8 cellular contexts compared by ENCODE assay signal in genomic region chr22:38272373-38273134, GRCh38. TPM values are rescaled to one million over a fixed set of nuclear protein-coding genes. Genes with fewer than 3 reads are reported as not detected.
A peak's percentile ranks its signal among the peaks of the same experiment; 100 is the strongest.
DNase-seq lines count a peak whose midpoint lies in the region; FAIRE-seq and TF ChIP-seq lines count a peak whose summit lies in the region.

TSS of gene TMEM184B (minus strand) at chr22:38273010. CDS start at chr22:38247961, 25,049 bp downstream.

- peak within 1 kb of the TSS; percentile 87 for H3K4me2 ChIP-seq in neuronal stem cell (ENCODE audit: insufficient read depth, low read length, poor library complexity, severe bottlenecking)

- H2BK12ac ChIP-seq in neuronal stem cell (ENCODE audit: low read length): no peak within 1 kb of the TSS

- H2BK120ac ChIP-seq in neuronal stem cell (ENCODE audit: low read depth, low read length): peak within 1 kb of the TSS; percentile 87

- H3K23ac ChIP-seq in neuronal stem cell (ENCODE audit: low read depth, low read length, poor library complexity): peak within 1 kb of the TSS; percentile 80

- peak within 1 kb of the TSS; percentile 97 for H3K18ac ChIP-seq in neuronal stem cell (ENCODE audit: low read length)

- no peak for FAIRE-seq in frontal cortex (lab: Jason Lieb, UNC)

- H2BK15ac ChIP-seq in neuronal stem cell (ENCODE audit: low read length): peak within 1 kb of the TSS; percentile 12

- peaks cover 26% of the 10 kb centered on the region for H3K36me3 ChIP-seq in SJSA1
- H3K36me3 ChIP-seq in neuronal stem cell (replicated peaks in 1 of 2; ENCODE audit: control insufficient read depth in 2 of 2, insufficient read depth in 2 of 2, low read length in 2 of 2): peaks cover 3 to 5% of the 10 kb centered on the region in 2 donors

- no CpG with 5 or more reads among the region's 97 CpGs for WGBS in neuronal stem cell (ENCODE audit: extremely low coverage in 2 of 2, insufficient read length in 2 of 2, insufficient replicate concordance in 1 of 2), 2 donors

- H3K27ac ChIP-seq in SJSA1: peak within 1 kb of the TSS; percentile 82
- H3K27ac ChIP-seq in neuronal stem cell (replicated peaks; ENCODE audit: low read length): peak within 1 kb of the TSS; percentile 33

- peak within 1 kb of the TSS; percentile 93 for H2AK5ac ChIP-seq in neuronal stem cell (ENCODE audit: low read depth, low read length)

- peak within 1 kb of the TSS; percentile 87 for H2AFZ ChIP-seq in neuronal stem cell (ENCODE audit: low read length)

- H3K79me1 ChIP-seq in neuronal stem cell (ENCODE audit: low read depth, low read length): peaks cover 25% of the 10 kb centered on the region

- no peaks in the 10 kb centered on the region for H3K9me3 ChIP-seq in SJSA1 (replicated peaks)
- H3K9me3 ChIP-seq in neuronal stem cell (replicated peaks in 1 of 2; ENCODE audit: control insufficient read depth in 2 of 2, insufficient read depth in 1 of 2, low read depth in 1 of 2, low read length in 2 of 2): no peaks in the 10 kb centered on the region

- H4K91ac ChIP-seq in neuronal stem cell (ENCODE audit: low read depth, low read length, poor library complexity): no peak within 1 kb of the TSS

- peak; percentile 83 for TF ChIP-seq POLR2A in GM18951 (IDR thresholded peaks at IDR 0.05; ENCODE audit: extremely low read depth, insufficient read depth, insufficient read length)

- no peak within 1 kb of the TSS for H3K4ac ChIP-seq in neuronal stem cell (ENCODE audit: low read length)

- peaks cover 35% of the 10 kb centered on the region for H3K4me1 ChIP-seq in SJSA1 (replicated peaks)
- peaks cover 15% of the 10 kb centered on the region in 2 donors for H3K4me1 ChIP-seq in neuronal stem cell (ENCODE audit: control insufficient read depth in 2 of 2, insufficient read depth in 1 of 2, low read depth in 1 of 2, low read length in 2 of 2)

- peak within 1 kb of the TSS; percentile 99 for H3K4me3 ChIP-seq in SJSA1
- peak within 1 kb of the TSS; percentile 78 to 98 for H3K4me3 ChIP-seq in neuronal stem cell (ENCODE audit: low read length in 2 of 2)

- H2BK5ac ChIP-seq in neuronal stem cell (ENCODE audit: low read length): peak within 1 kb of the TSS; percentile 90

- H3K27me3 ChIP-seq in SJSA1 (replicated peaks) (no peaks in the 10 kb centered on the region), neuronal stem cell (ENCODE audit: control insufficient read depth in 3 of 3, insufficient read depth in 3 of 3, low read depth in 1 of 3, low read length in 3 of 3) (no peaks in the 10 kb centered on the region)

- in situ Hi-C loops in GM18951 (cut with MboI; ENCODE audit: low sequenced_read_pairs, unreplicated experiment): no loop called here

- peak within 1 kb of the TSS; percentile 95 for H3K9ac ChIP-seq in neuronal stem cell (ENCODE audit: low read depth, low read length, poor library complexity)

- DNase-seq in AG08396 (ENCODE audit: low spot score): peak; percentile 98
- peak; percentile 67 for DNase-seq in HT-29 (ENCODE audit: low spot score)
- peak; percentile 65 to 69 for DNase-seq in SJSA1 (ENCODE audit: low read depth in 1 of 2, low spot score in 2 of 2)
- peak; percentile 47 to 76 (median 52) for DNase-seq in activated naive CD4-positive, alpha-beta T cell (lab: John Stamatoyannopoulos, UW)
- peak; percentile 93 to 94 for DNase-seq in frontal cortex (ENCODE audit: low spot score in 2 of 2)
- peak; percentile 82 for DNase-seq in neuronal stem cell (ENCODE audit: low spot score)
- DNase-seq in stromal cell of bone marrow (ENCODE audit: low read depth): peak; percentile 62

- H4K8ac ChIP-seq in neuronal stem cell (ENCODE audit: low read depth, low read length): no peak within 1 kb of the TSS

- peak within 1 kb of the TSS; percentile 95 for H3K14ac ChIP-seq in neuronal stem cell (ENCODE audit: low read length)

RNA-seq across cellular contexts. Expression of gene TMEM184B, which starts in this region (rescaled TPM):
- 26.9 and 30.7 TPM in 2 replicates for total RNA-seq in HT-29 (2014; rRNA removed; shearing (Covaris generic))
- 22.0 and 23.8 TPM in 2 replicates for total RNA-seq in SJSA1 (2014; rRNA removed; shearing (Covaris generic))
- total RNA-seq in frontal cortex: 6.9 TPM
- 50.9 TPM for polyA plus RNA-seq in neuronal stem cell (2013, experiment 1 of 2)
- 51.3 TPM for polyA plus RNA-seq in neuronal stem cell (2013, experiment 2 of 2)

Comparison
In these comparisons a context has a peak if more than half of its experiments do, and no peak if none do; other contexts are left out.
1. Peak in every context shown above with its lines: DNase-seq, H3K4me3 ChIP-seq and H3K27ac ChIP-seq.